In genomic region chr9:112696461-112696860, GRCh38 we compare ENCODE assay signal across 15 cellular contexts. TPM values are rescaled to one million over a fixed set of nuclear protein-coding genes. Genes with fewer than 3 reads are reported as not detected.
DNase-seq lines count a peak whose midpoint lies in the region; ATAC-seq and TF ChIP-seq lines count a peak whose summit lies in the region.
"Had no signal": no experiment of that assay in that cellular context is flagged by ENCODE, and none has a peak within 500 bp of the region (broad histone marks: within the 10 kb centered on the region; RNA-seq: fewer than 3 reads in every experiment).

No MANE protein-coding gene starts in this region.

- H3K27me3 ChIP-seq in CD4-positive, CD25-positive, alpha-beta regulatory T cell (ENCODE audit: control insufficient read depth, insufficient read depth, low read length), result no peaks in the 10 kb centered on the region

- peaks cover 81% of the 10 kb centered on the region for H3K36me3 Mint-ChIP-seq in activated T-cell treated with anti-CD3 and anti-CD28 coated beads, Interleukin-2, amount 50 U/mL, for 24 hours (ENCODE audit: low read depth)
- peaks cover 0 to 21% of the 10 kb centered on the region in 2 donors for H3K36me3 Mint-ChIP-seq in activated T-cell treated with anti-CD3 and anti-CD28 coated beads, Interleukin-2, amount 50 U/mL, for 72 hours (ENCODE audit: insufficient read depth in 2 of 2)
- peaks cover 40% of the 10 kb centered on the region for H3K36me3 Mint-ChIP-seq in CD4-positive, CD25-positive, alpha-beta regulatory T cell
- H3K36me3 Mint-ChIP-seq in activated CD8-positive, alpha-beta T cell treated with anti-CD3 and anti-CD28 coated beads for 36 hours (ENCODE audit: low read depth), result peaks cover 39% of the 10 kb centered on the region

- no peak overlapping the region for H3K4me3 ChIP-seq in CD4-positive, CD25-positive, alpha-beta regulatory T cell (ENCODE audit: low read depth, low read length)
- H3K4me3 ChIP-seq: HAP-1 had no signal

- peaks cover 9% of the 10 kb centered on the region for H3K4me1 ChIP-seq in CD4-positive, CD25-positive, alpha-beta regulatory T cell (ENCODE audit: control insufficient read depth, insufficient read depth, low read length, poor library complexity, severe bottlenecking)
- H3K4me1 ChIP-seq: Caco-2 had no signal

- CTCF ChIA-PET in activated CD8-positive, alpha-beta T cell treated with anti-CD3 and anti-CD28 coated beads for 36 hours (lab: Charles Lee), result interaction anchor here (0.8 to 1.5 kb wide), 2 partner anchors 96 to 416 kb away, joined by 3 read pairs; no protein-coding TSS in a partner anchor

- no peak for DNase-seq in activated T-cell treated with anti-CD3 and anti-CD28 coated beads, Interleukin-2, amount 50 U/mL, for 24 hours
- no peak for DNase-seq in activated T-cell treated with anti-CD3 and anti-CD28 coated beads, Interleukin-2, amount 50 U/mL, for 72 hours
- DNase-seq in CD4-positive, CD25-positive, alpha-beta regulatory T cell, result no peak
- DNase-seq in activated CD8-positive, alpha-beta T cell treated with anti-CD3 and anti-CD28 coated beads for 36 hours, result peak; percentile 38
- DNase-seq in stimulated activated CD8-positive, alpha-beta memory T cell treated with anti-CD3 and anti-CD28 coated beads, Interleukin-4, amount 100 ng/mL, for 48 hours, result peak; percentile 29
- no peak for DNase-seq in mesenteric fat pad (ENCODE audit: low spot score)
- DNase-seq in C1 segment of cervical spinal cord (lab: John Stamatoyannopoulos, UW), result no peak
- DNase-seq: Caco-2; CD8-positive, alpha-beta memory T cell; DND-41; GDM1; GOT3 had no signal

- H3K27ac ChIP-seq in CD4-positive, CD25-positive, alpha-beta regulatory T cell (ENCODE audit: insufficient read depth, low read length, poor library complexity, severe bottlenecking), result no peak overlapping the region
- H3K27ac ChIP-seq: C4-2B had no signal

- peak overlapping the region; percentile 39 for H3K27ac Mint-ChIP-seq in activated T-cell treated with anti-CD3 and anti-CD28 coated beads, Interleukin-2, amount 50 U/mL, for 24 hours
- H3K27ac Mint-ChIP-seq in activated T-cell treated with anti-CD3 and anti-CD28 coated beads, Interleukin-2, amount 50 U/mL, for 72 hours, result no peak overlapping the region
- peak overlapping the region; percentile 58 to 67 (median 67) for H3K27ac Mint-ChIP-seq in CD4-positive, CD25-positive, alpha-beta regulatory T cell
- no peak overlapping the region for H3K27ac Mint-ChIP-seq in activated CD8-positive, alpha-beta T cell treated with anti-CD3 and anti-CD28 coated beads for 36 hours
- H3K27ac Mint-ChIP-seq: B cell had no signal

- intact Hi-C loops in activated CD8-positive, alpha-beta T cell treated with anti-CD3 and anti-CD28 coated beads for 36 hours (cut with micrococcal nuclease), result no loop called here

- no peaks in the 10 kb centered on the region for H3K27me3 Mint-ChIP-seq in activated T-cell treated with anti-CD3 and anti-CD28 coated beads, Interleukin-2, amount 50 U/mL, for 24 hours
- no peaks in the 10 kb centered on the region for H3K27me3 Mint-ChIP-seq in activated T-cell treated with anti-CD3 and anti-CD28 coated beads, Interleukin-2, amount 50 U/mL, for 72 hours (ENCODE audit: low read depth)
- no peaks in the 10 kb centered on the region for H3K27me3 Mint-ChIP-seq in CD4-positive, CD25-positive, alpha-beta regulatory T cell
- no peaks in the 10 kb centered on the region for H3K27me3 Mint-ChIP-seq in activated CD8-positive, alpha-beta T cell treated with anti-CD3 and anti-CD28 coated beads for 36 hours
- H3K27me3 Mint-ChIP-seq: B cell; CD8-positive, alpha-beta memory T cell had no signal

- H3K4me3 Mint-ChIP-seq in activated T-cell treated with anti-CD3 and anti-CD28 coated beads, Interleukin-2, amount 50 U/mL, for 24 hours, result no peak overlapping the region
- no peak overlapping the region for H3K4me3 Mint-ChIP-seq in activated T-cell treated with anti-CD3 and anti-CD28 coated beads, Interleukin-2, amount 50 U/mL, for 72 hours
- H3K4me3 Mint-ChIP-seq in CD4-positive, CD25-positive, alpha-beta regulatory T cell, result no peak overlapping the region
- no peak overlapping the region for H3K4me3 Mint-ChIP-seq in activated CD8-positive, alpha-beta T cell treated with anti-CD3 and anti-CD28 coated beads for 36 hours
- H3K4me3 Mint-ChIP-seq: B cell; CD8-positive, alpha-beta memory T cell had no signal

- TF ChIP-seq CTCF in activated CD8-positive, alpha-beta T cell treated with anti-CD3 and anti-CD28 coated beads for 36 hours (IDR thresholded peaks at IDR 0.05), result no peak

- POLR2A ChIA-PET in activated CD8-positive, alpha-beta T cell treated with anti-CD3 and anti-CD28 coated beads for 36 hours (lab: Charles Lee), result interaction anchor here (1.1 kb wide), 1 partner anchor 11 kb away, joined by 5 read pairs; no protein-coding TSS in a partner anchor

- ATAC-seq in activated T-cell treated with anti-CD3 and anti-CD28 coated beads, Interleukin-2, amount 50 U/mL, for 72 hours (replicated peaks in 1 of 2), result no peak
- no peak for ATAC-seq in CD4-positive, CD25-positive, alpha-beta regulatory T cell (ENCODE audit: low read depth in 2 of 2)
- peak; percentile 39 for ATAC-seq in activated CD8-positive, alpha-beta T cell treated with anti-CD3 and anti-CD28 coated beads for 36 hours

- H3K9me3 ChIP-seq in CD4-positive, CD25-positive, alpha-beta regulatory T cell (ENCODE audit: control insufficient read depth in 2 of 2, low read length in 2 of 2), result no peaks in the 10 kb centered on the region
- H3K9me3 ChIP-seq: Caco-2, HAP-1 had no signal

- H3K36me3 ChIP-seq in CD4-positive, CD25-positive, alpha-beta regulatory T cell (ENCODE audit: control insufficient read depth, insufficient read depth, low read length), result peaks cover 37% of the 10 kb centered on the region

- H3K4me1 Mint-ChIP-seq in activated T-cell treated with anti-CD3 and anti-CD28 coated beads, Interleukin-2, amount 50 U/mL, for 24 hours (ENCODE audit: low read depth), result peaks cover 30% of the 10 kb centered on the region
- H3K4me1 Mint-ChIP-seq in activated T-cell treated with anti-CD3 and anti-CD28 coated beads, Interleukin-2, amount 50 U/mL, for 72 hours (ENCODE audit: low read depth), result peaks cover 24% of the 10 kb centered on the region
- H3K4me1 Mint-ChIP-seq in CD4-positive, CD25-positive, alpha-beta regulatory T cell, result peaks cover 11 to 24% (median 12%) of the 10 kb centered on the region in 4 donors
- H3K4me1 Mint-ChIP-seq in activated CD8-positive, alpha-beta T cell treated with anti-CD3 and anti-CD28 coated beads for 36 hours (ENCODE audit: low read depth), result peaks cover 28% of the 10 kb centered on the region

- H3K9me3 Mint-ChIP-seq in activated T-cell treated with anti-CD3 and anti-CD28 coated beads, Interleukin-2, amount 50 U/mL, for 24 hours, result no peaks in the 10 kb centered on the region
- no peaks in the 10 kb centered on the region for H3K9me3 Mint-ChIP-seq in activated T-cell treated with anti-CD3 and anti-CD28 coated beads, Interleukin-2, amount 50 U/mL, for 72 hours
- H3K9me3 Mint-ChIP-seq in CD4-positive, CD25-positive, alpha-beta regulatory T cell, result no peaks in the 10 kb centered on the region
- no peaks in the 10 kb centered on the region for H3K9me3 Mint-ChIP-seq in activated CD8-positive, alpha-beta T cell treated with anti-CD3 and anti-CD28 coated beads for 36 hours
- H3K9me3 Mint-ChIP-seq: CD8-positive, alpha-beta memory T cell had no signal

RNA-seq across cellular contexts. Expression of gene INIP, which starts 21.5 kb away (rescaled TPM):
- total RNA-seq in activated T-cell treated with anti-CD3 and anti-CD28 coated beads, Interleukin-2, amount 50 U/mL, for 72 hours, result 10 to 100 TPM; 34.7 to 43.5 TPM
- total RNA-seq in CD4-positive, CD25-positive, alpha-beta regulatory T cell, result 14.6 TPM
- polyA plus RNA-seq in CD4-positive, CD25-positive, alpha-beta regulatory T cell, result 10 to 100 TPM; 33.4 to 55.4 (median 54.3) TPM
- total RNA-seq in activated CD8-positive, alpha-beta T cell treated with anti-CD3 and anti-CD28 coated beads for 36 hours, result 10 to 100 TPM; 28.9 to 31.0 TPM
- 17.2 TPM for total RNA-seq in mesenteric fat pad

RNA-seq across cellular contexts. Expression of gene SNX30, which starts 54.1 kb away (rescaled TPM):
- total RNA-seq in activated T-cell treated with anti-CD3 and anti-CD28 coated beads, Interleukin-2, amount 50 U/mL, for 72 hours, result 1 to 10 TPM; 5.1 to 5.4 TPM
- 12.3 TPM for total RNA-seq in CD4-positive, CD25-positive, alpha-beta regulatory T cell
- 1 to 10 TPM; 1.5 to 2.5 (median 1.8) TPM for polyA plus RNA-seq in CD4-positive, CD25-positive, alpha-beta regulatory T cell
- 1 to 10 TPM; 3.8 to 3.9 TPM for total RNA-seq in activated CD8-positive, alpha-beta T cell treated with anti-CD3 and anti-CD28 coated beads for 36 hours
- 13.9 TPM for total RNA-seq in mesenteric fat pad

Comparison
In these comparisons a context has a peak if more than half of its experiments do, and no peak if none do; other contexts are left out.
1. H3K27ac Mint-ChIP-seq: peak in activated T-cell treated with anti-CD3 and anti-CD28 coated beads, Interleukin-2, amount 50 U/mL, for 24 hours (single experiment) and CD4-positive, CD25-positive, alpha-beta regulatory T cell (3 of 3); none in activated T-cell treated with anti-CD3 and anti-CD28 coated beads, Interleukin-2, amount 50 U/mL, for 72 hours (single experiment) and activated CD8-positive, alpha-beta T cell treated with anti-CD3 and anti-CD28 coated beads for 36 hours (single experiment).
2. DNase-seq: peak in activated CD8-positive, alpha-beta T cell treated with anti-CD3 and anti-CD28 coated beads for 36 hours (single experiment) and stimulated activated CD8-positive, alpha-beta memory T cell treated with anti-CD3 and anti-CD28 coated beads, Interleukin-4, amount 100 ng/mL, for 48 hours (single experiment); none in activated T-cell treated with anti-CD3 and anti-CD28 coated beads, Interleukin-2, amount 50 U/mL, for 24 hours (single experiment), activated T-cell treated with anti-CD3 and anti-CD28 coated beads, Interleukin-2, amount 50 U/mL, for 72 hours (0 of 2), CD4-positive, CD25-positive, alpha-beta regulatory T cell (0 of 3), mesenteric fat pad (single experiment) and C1 segment of cervical spinal cord (0 of 14).